In genomic region chr17:32256695-32257013, GRCh38 we compare ENCODE assay signal across 23 cellular contexts. TPM values are rescaled to one million over a fixed set of nuclear protein-coding genes. Genes with fewer than 3 reads are reported as not detected.
"Had no signal": no experiment of that assay in that cellular context is flagged by ENCODE, and none has a peak within 500 bp of the region (broad histone marks: within the 10 kb centered on the region; RNA-seq: fewer than 3 reads in every experiment).

No MANE protein-coding gene starts in this region.

- H3K4me3 ChIP-seq: ascending aorta, gastrocnemius medialis, mucosa of descending colon, neural progenitor cell, ovary, right lobe of liver, testis, upper lobe of right lung had no signal

- H3K36me3 ChIP-seq: ascending aorta, gastrocnemius medialis, neural progenitor cell, ovary, right lobe of liver, upper lobe of right lung had no signal

- H3K27ac ChIP-seq: ascending aorta, gastrocnemius medialis, neural progenitor cell, ovary, right lobe of liver, testis, upper lobe of right lung had no signal

- DNase-seq: activated CD4-positive, alpha-beta T cell treated with anti-CD3 and anti-CD28 coated beads, Interleukin-2, amount 10 ng/mL, durations not matched to agents 24 days and 14 days; activated CD8-positive, alpha-beta T cell treated with anti-CD3 and anti-CD28 coated beads for 36 hours; activated naive CD4-positive, alpha-beta T cell treated with anti-CD3 and anti-CD28 coated beads for 36 hours; activated naive CD8-positive, alpha-beta T cell treated with anti-CD3 and anti-CD28 coated beads, Interleukin-2, amount 50 U/mL, for 24 hours; activated T-cell treated with anti-CD3 and anti-CD28 coated beads, Interleukin-2, amount 50 U/mL, for 4 hours; cerebellar nuclear complex; cortex of kidney; effector CD4-positive, alpha-beta T cell; gastrocnemius medialis; immature natural killer cell; mesenchymal stem cell; mucosa of descending colon; naive B cell; right lobe of liver; small intestine; stimulated activated CD4-positive, alpha-beta T cell treated with anti-CD3 and anti-CD28 coated beads, Interleukin-4, amount 100 ng/mL, for 1 hour; T-cell; upper lobe of right lung had no signal

- H2AFZ ChIP-seq: neural progenitor cell had no signal

- H3K4me1 ChIP-seq: ascending aorta, gastrocnemius medialis, right lobe of liver, upper lobe of right lung had no signal

- H3K27me3 ChIP-seq: ascending aorta, gastrocnemius medialis, ovary, right lobe of liver, testis had no signal

- H3K9me3 ChIP-seq: ascending aorta, gastrocnemius medialis, mucosa of descending colon, ovary, right lobe of liver, testis, upper lobe of right lung had no signal

- H3K9ac ChIP-seq: neural progenitor cell had no signal

- H3K4me2 ChIP-seq: neural progenitor cell had no signal

RNA-seq across cellular contexts. Expression of gene RHBDL3, which starts 9.0 kb away (rescaled TPM):
- total RNA-seq: activated naive CD4-positive, alpha-beta T cell treated with anti-CD3 and anti-CD28 coated beads for 36 hours; ascending aorta; bronchial epithelial cell; gastrocnemius medialis had no signal
- polyA plus RNA-seq: immature natural killer cell had no signal
